ENCODE assay signal across 8 cellular contexts in genomic region chr18:20971886-20972267, GRCh38.
DNase-seq lines count a peak whose midpoint lies in the region; ATAC-seq and TF ChIP-seq lines count a peak whose summit lies in the region.

No MANE protein-coding gene starts in this region.

- TF ChIP-seq CTCF in fibroblast of the aortic adventitia (IDR thresholded peaks at IDR 0.05; ENCODE audit: insufficient read depth, low read length) (peak; percentile 62), thyroid gland (IDR thresholded peaks at IDR 0.05) (peak in 4 of 6 experiments; percentile 29 to 45 (median 35))

- CTCF ChIA-PET in HEK293T (lab: Yijun Ruan, JAX) = no interaction called here

- H3K27ac ChIP-seq in thyroid gland = no peak overlapping the region

- intact Hi-C loops in thyroid gland (cut with DNase I) = no loop called here

- no peaks in the 10 kb centered on the region for H3K4me1 ChIP-seq in thyroid gland

- ATAC-seq in GM18505 (IDR thresholded peaks at IDR 0.05; ENCODE audit: unreplicated experiment) = no peak

- H3K36me3 ChIP-seq in thyroid gland = peaks cover 9 to 18% of the 10 kb centered on the region in 2 donors

- peak; percentile 2 for DNase-seq in DMS53 treated with DMSO at 0.1 percent for 48 hours (lab: John Stamatoyannopoulos, UW; ENCODE audit: unreplicated experiment)
- peak; percentile 33 for DNase-seq in HEK293T (ENCODE audit: extremely low spot score)
- peak; percentile 32 for DNase-seq in RPMI7951 (ENCODE audit: low read depth)
- peak; percentile 37 for DNase-seq in fibroblast of the aortic adventitia (ENCODE audit: low read depth)
- DNase-seq in thyroid gland = no peak
- DNase-seq in NCI-H1105 treated with DMSO at 0.1 percent for 48 hours (lab: John Stamatoyannopoulos, UW) = no peak
- no peak for DNase-seq in occipital lobe (lab: John Stamatoyannopoulos, UW)

- H3K9me3 ChIP-seq in thyroid gland = no peaks in the 10 kb centered on the region

- H3K4me3 ChIP-seq in fibroblast of the aortic adventitia (ENCODE audit: low read depth, low read length) (no peak overlapping the region), thyroid gland (replicated peaks in 1 of 3) (no peak overlapping the region)

- no peaks in the 10 kb centered on the region for H3K27me3 ChIP-seq in thyroid gland

- TF ChIP-seq POLR2A in thyroid gland (IDR thresholded peaks at IDR 0.05) = no peak
- no peak for TF ChIP-seq POLR2A in GM18505 (IDR thresholded peaks at IDR 0.05; ENCODE audit: borderline replicate concordance, extremely low read depth, insufficient read depth, insufficient read length)

- POLR2A ChIA-PET in HEK293T (lab: Yijun Ruan, JAX) = no interaction called here

TF ChIP-seq in HEK293T, 16 proteins besides CTCF, POLR2A, EP300 and RAD21:
- TF ChIP-seq SP1 (IDR thresholded peaks at IDR 0.05) (no peak), LEF1 (IDR thresholded peaks at IDR 0.05; ENCODE audit: borderline replicate concordance) (no peak), FOXM1 (IDR thresholded peaks at IDR 0.05; ENCODE audit: borderline replicate concordance) (no peak), ARNT (IDR thresholded peaks at IDR 0.05) (no peak), BHLHE40 (IDR thresholded peaks at IDR 0.05; ENCODE audit: borderline replicate concordance) (no peak), SUZ12 (IDR thresholded peaks at IDR 0.05) (no peak), ELF4 (IDR thresholded peaks at IDR 0.05) (no peak)

Comparison
In these comparisons a context has a peak if more than half of its experiments do, and no peak if none do; other contexts are left out.
1. DNase-seq: peak in DMS53 treated with DMSO at 0.1 percent for 48 hours (single experiment), HEK293T (single experiment), RPMI7951 (single experiment) and fibroblast of the aortic adventitia (single experiment); none in thyroid gland (0 of 2), NCI-H1105 treated with DMSO at 0.1 percent for 48 hours (single experiment) and occipital lobe (single experiment).